Comparison of ENCODE assay signal across 1 cellular context in the genomic region with DNA sequence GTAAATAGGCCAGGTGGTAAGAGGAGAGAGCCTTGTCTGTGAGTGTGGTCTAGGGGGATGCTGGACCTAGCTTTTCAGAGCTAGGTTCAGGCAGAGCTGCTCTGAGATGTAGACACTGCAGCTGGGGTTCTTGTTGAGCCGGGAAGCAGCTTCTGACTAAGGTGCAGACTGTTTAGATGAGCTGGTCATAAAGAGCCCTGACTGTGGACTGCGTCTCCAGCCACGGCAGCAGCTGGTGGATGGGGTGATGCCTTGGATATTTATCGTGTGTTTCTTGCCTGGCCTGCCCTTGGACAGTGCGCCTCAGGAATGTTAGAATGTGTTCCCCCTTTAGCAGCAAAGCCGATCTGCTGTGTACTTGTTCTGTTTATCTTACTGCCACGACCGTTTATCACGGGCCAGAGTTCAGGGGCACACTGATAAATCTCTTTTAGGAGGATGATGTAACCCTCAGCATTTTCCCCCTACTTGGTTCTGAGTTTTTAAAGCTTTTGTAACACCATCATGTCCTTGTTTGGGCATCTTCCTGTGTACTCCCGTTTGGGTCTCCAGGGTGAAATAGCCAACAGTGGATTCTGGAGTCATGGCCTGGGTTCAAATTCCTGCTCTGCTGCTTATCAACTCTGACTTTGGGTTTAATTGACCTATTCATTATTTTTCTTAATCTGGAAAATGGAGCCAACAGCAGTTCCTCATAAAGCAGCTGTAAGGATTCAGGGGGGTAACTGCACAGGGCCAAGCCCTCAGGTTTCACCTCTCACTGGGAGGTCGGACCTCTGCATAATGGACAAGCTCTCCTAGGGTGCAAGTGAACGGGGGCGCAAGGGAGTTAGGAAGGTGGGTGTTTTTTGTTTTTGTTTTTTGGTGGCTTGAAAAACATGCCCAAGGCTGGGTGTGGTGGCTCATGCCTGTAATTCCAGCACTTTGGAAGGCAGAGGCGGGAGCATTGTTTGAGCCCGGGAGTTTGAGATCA.
TF ChIP-seq lines count a peak whose summit lies in the region.

No MANE protein-coding gene starts in this region.

TF ChIP-seq in HepG2, 621 proteins besides CTCF, POLR2A, EP300 and RAD21 (continued from another document and continues in another):
- TF ChIP-seq ZNF318 (CRISPR knock-in tag; IDR thresholded peaks at IDR 0.05) (no peak), ZNF430 (CRISPR knock-in tag; IDR thresholded peaks at IDR 0.05) (peak; percentile 80), ZNF691 (CRISPR knock-in tag; IDR thresholded peaks at IDR 0.05; ENCODE audit: borderline replicate concordance, low read depth) (peak; percentile 92), ZNF749 (CRISPR knock-in tag; IDR thresholded peaks at IDR 0.05; ENCODE audit: borderline replicate concordance) (no peak; the same call in 1 of the 2 replicates), ATF6 (CRISPR knock-in tag; conservative IDR thresholded peaks at IDR 0.05) (no peak; the same call in 1 of the 2 replicates), TCF7L2 (IDR thresholded peaks at IDR 0.05; ENCODE audit: low read depth, low read length) (no peak), ZBTB14 (CRISPR knock-in tag; IDR thresholded peaks at IDR 0.05) (no peak), FOXA1 (IDR thresholded peaks at IDR 0.05) (peak; percentile 88), FOXA1 (CRISPR knock-in tag; IDR thresholded peaks at IDR 0.05) (peak; percentile 98), CC2D1A (CRISPR knock-in tag; IDR thresholded peaks at IDR 0.05) (no peak), KAT7 (CRISPR knock-in tag; IDR thresholded peaks at IDR 0.05; ENCODE audit: borderline replicate concordance) (peak; percentile 85; the same call in 1 of the 2 replicates), PPARG (CRISPR knock-in tag; conservative IDR thresholded peaks at IDR 0.05) (peak; percentile 94), CAMTA2 (CRISPR knock-in tag; IDR thresholded peaks at IDR 0.05; ENCODE audit: borderline replicate concordance) (no peak), AGO1 (IDR thresholded peaks at IDR 0.05; ENCODE audit: low read depth, low read length, poor library complexity, severe bottlenecking) (no peak), ZBTB49 (CRISPR knock-in tag; IDR thresholded peaks at IDR 0.05; ENCODE audit: borderline replicate concordance) (no peak)
- TF ChIP-seq, protein P1, sequence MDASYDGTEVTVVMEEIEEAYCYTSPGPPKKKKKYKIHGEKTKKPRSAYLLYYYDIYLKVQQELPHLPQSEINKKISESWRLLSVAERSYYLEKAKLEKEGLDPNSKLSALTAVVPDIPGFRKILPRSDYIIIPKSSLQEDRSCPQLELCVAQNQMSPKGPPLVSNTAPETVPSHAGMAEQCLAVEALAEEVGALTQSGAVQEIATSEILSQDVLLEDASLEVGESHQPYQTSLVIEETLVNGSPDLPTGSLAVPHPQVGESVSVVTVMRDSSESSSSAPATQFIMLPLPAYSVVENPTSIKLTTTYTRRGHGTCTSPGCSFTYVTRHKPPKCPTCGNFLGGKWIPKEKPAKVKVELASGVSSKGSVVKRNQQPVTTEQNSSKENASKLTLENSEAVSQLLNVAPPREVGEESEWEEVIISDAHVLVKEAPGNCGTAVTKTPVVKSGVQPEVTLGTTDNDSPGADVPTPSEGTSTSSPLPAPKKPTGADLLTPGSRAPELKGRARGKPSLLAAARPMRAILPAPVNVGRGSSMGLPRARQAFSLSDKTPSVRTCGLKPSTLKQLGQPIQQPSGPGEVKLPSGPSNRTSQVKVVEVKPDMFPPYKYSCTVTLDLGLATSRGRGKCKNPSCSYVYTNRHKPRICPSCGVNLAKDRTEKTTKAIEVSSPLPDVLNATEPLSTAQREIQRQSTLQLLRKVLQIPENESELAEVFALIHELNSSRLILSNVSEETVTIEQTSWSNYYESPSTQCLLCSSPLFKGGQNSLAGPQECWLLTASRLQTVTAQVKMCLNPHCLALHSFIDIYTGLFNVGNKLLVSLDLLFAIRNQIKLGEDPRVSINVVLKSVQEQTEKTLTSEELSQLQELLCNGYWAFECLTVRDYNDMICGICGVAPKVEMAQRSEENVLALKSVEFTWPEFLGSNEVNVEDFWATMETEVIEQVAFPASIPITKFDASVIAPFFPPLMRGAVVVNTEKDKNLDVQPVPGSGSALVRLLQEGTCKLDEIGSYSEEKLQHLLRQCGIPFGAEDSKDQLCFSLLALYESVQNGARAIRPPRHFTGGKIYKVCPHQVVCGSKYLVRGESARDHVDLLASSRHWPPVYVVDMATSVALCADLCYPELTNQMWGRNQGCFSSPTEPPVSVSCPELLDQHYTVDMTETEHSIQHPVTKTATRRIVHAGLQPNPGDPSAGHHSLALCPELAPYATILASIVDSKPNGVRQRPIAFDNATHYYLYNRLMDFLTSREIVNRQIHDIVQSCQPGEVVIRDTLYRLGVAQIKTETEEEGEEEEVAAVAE (CRISPR knock-in tag; IDR thresholded peaks at IDR 0.05; ENCODE audit: borderline replicate concordance): peak; percentile 51; the same call in 1 of the 2 replicates
- TF ChIP-seq, protein P2, sequence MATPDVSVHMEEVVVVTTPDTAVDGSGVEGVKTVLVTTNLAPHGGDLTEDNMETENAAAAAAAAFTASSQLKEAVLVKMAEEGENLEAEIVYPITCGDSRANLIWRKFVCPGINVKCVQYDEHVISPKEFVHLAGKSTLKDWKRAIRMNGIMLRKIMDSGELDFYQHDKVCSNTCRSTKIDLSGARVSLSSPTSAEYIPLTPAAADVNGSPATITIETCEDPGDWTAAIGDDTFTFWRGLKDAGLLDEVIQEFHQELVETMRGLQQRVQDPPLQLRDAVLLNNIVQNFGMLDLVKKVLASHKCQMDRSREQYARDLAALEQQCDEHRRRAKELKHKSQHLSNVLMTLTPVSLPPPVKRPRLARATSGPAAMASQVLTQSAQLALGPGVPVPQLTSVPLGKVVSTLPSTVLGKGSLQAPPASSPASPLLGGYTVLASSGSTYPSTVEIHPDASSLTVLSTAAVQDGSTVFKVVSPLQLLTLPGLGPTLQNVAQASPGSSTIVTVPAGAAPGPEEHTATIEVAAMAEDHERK (CRISPR knock-in tag; IDR thresholded peaks at IDR 0.05; ENCODE audit: low read depth): 0 out of 2 replicates have a peak, but pooled peaks have one; percentile 17
- TF ChIP-seq, protein P3, sequence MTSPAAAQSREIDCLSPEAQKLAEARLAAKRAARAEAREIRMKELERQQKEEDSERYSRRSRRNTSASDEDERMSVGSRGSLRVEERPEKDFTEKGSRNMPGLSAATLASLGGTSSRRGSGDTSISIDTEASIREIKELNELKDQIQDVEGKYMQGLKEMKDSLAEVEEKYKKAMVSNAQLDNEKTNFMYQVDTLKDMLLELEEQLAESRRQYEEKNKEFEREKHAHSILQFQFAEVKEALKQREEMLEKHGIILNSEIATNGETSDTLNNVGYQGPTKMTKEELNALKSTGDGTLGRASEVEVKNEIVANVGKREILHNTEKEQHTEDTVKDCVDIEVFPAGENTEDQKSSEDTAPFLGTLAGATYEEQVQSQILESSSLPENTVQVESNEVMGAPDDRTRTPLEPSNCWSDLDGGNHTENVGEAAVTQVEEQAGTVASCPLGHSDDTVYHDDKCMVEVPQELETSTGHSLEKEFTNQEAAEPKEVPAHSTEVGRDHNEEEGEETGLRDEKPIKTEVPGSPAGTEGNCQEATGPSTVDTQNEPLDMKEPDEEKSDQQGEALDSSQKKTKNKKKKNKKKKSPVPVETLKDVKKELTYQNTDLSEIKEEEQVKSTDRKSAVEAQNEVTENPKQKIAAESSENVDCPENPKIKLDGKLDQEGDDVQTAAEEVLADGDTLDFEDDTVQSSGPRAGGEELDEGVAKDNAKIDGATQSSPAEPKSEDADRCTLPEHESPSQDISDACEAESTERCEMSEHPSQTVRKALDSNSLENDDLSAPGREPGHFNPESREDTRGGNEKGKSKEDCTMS (CRISPR knock-in tag; conservative IDR thresholded peaks at IDR 0.05): no peak
